ENCODE assay signal across 9 cellular contexts in the genomic region with DNA sequence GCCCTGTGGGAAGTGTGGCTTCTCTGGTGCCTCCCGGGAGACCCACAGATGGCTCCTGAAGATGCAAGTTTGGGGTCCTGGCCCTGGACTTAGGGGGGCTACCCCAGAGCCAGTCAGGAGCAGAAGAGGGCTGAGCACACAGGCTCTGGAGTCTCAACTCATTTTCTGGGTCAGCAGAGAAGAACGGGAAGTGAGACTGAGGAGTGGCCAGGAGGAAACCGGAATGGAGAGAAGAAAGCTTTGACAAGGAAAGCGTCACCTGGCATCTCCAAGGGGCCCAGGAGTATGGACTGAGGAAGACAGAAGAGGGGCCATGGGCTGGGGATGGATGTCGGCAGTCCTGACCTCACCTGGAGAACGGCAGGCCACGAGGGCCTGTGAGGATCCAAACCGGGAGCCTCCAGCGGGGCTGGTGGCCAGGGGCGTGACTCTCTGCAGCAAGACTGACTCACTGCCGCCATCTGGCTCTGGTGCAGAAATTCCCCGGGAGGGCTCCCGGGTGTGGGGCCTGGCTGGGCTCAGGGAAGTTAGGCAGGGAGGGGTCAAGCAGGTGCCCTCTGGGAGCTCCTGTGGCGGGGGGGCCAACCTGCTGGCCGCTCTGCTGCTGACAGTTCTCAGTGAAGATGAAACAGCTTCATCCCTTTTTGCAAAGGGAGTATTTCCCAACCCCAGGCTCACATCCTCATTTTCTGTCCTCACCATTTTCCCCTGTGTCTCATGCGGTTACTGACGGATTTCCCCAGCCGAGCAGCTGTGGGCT. TPM values are rescaled to one million over a fixed set of nuclear protein-coding genes. Genes with fewer than 3 reads are reported as not detected.
DNase-seq lines count a peak whose midpoint lies in the region; ATAC-seq and TF ChIP-seq lines count a peak whose summit lies in the region.
"Had no signal": no experiment of that assay in that cellular context is flagged by ENCODE, and none has a peak within 500 bp of the region (broad histone marks: within the 10 kb centered on the region; RNA-seq: fewer than 3 reads in every experiment).

No MANE protein-coding gene starts in this region.

- no peaks in the 10 kb centered on the region for H3K9me3 ChIP-seq in SK-N-SH
- H3K9me3 ChIP-seq in heart right ventricle: no peaks in the 10 kb centered on the region
- no peaks in the 10 kb centered on the region for H3K9me3 ChIP-seq in skeletal muscle tissue (ENCODE audit: control insufficient read depth in 3 of 3, low read length in 3 of 3)

- peak in 1 of 2 experiments; percentile 39; a peak in 1 of 4 replicates for TF ChIP-seq CTCF in GM23338 (conservative IDR thresholded peaks at IDR 0.05; ENCODE audit: low read depth in 2 of 2)
- TF ChIP-seq CTCF in SK-N-SH (IDR thresholded peaks at IDR 0.05): no peak
- TF ChIP-seq CTCF in heart right ventricle (IDR thresholded peaks at IDR 0.05): no peak

- no peak overlapping the region for H3K27ac ChIP-seq in GM23338 (ENCODE audit: low read depth)
- no peak overlapping the region for H3K27ac ChIP-seq in SK-N-SH (ENCODE audit: low read depth in 2 of 2, low read length in 1 of 2)
- peak overlapping the region in 7 of 10 donors; percentile 5 to 89 (median 44) for H3K27ac ChIP-seq in heart right ventricle
- peak overlapping the region; percentile 81 for H3K27ac ChIP-seq in skeletal muscle tissue (ENCODE audit: low read depth, low read length)

- H3K27ac Mint-ChIP-seq in GM23338: no peak overlapping the region

- H3K9me2 ChIP-seq in GM23338 (ENCODE audit: insufficient read depth): no peaks in the 10 kb centered on the region
- no peaks in the 10 kb centered on the region for H3K9me2 ChIP-seq in SK-N-SH

- CTCF ChIA-PET in SK-N-SH (lab: Yijun Ruan, JAX): interaction anchor here (1.5 to 2.3 kb wide), 2 partner anchors 11 to 13 kb away, joined by 4 to 8 read pairs; no protein-coding TSS in a partner anchor

- no peak for TF ChIP-seq EP300 in SK-N-SH (IDR thresholded peaks at IDR 0.05; ENCODE audit: borderline replicate concordance in 1 of 2, low read depth in 1 of 2, low read length in 1 of 2)

- peaks cover 31% of the 10 kb centered on the region for H3K9me3 Mint-ChIP-seq in GM23338

- H3F3A ChIP-seq in GM23338 (replicated peaks; ENCODE audit: low read depth) (0 out of 2 replicates have a peak, but pooled peaks cover 6% of the 10 kb centered on the region), SK-N-SH (replicated peaks; ENCODE audit: insufficient read depth) (peaks cover 5% of the 10 kb centered on the region)

- H3K79me2 ChIP-seq in GM23338 (replicated peaks; ENCODE audit: insufficient read depth) (peaks cover 3% of the 10 kb centered on the region; the same call in 1 of the 2 replicates), SK-N-SH (ENCODE audit: insufficient read depth) (peaks cover 4% of the 10 kb centered on the region)

- WGBS in SK-N-SH (ENCODE audit: low lambda C conversion rate): 87% methylated on average over 17 of the region's 18 CpGs
- 77 to 80% methylated on average over 18 of the region's 18 CpGs for WGBS in heart right ventricle, 2 donors

- H3K9ac ChIP-seq in SK-N-SH (no peak overlapping the region), skeletal muscle tissue (ENCODE audit: low read depth in 1 of 3, low read length in 3 of 3) (peak overlapping the region; percentile 5 to 62 (median 27))

- H4K20me1 ChIP-seq in GM23338 (replicated peaks; ENCODE audit: insufficient read depth) (peaks cover 5% of the 10 kb centered on the region), SK-N-SH (ENCODE audit: insufficient read depth) (no peaks in the 10 kb centered on the region)

- peaks cover 91% of the 10 kb centered on the region for H3K36me3 Mint-ChIP-seq in GM23338 (ENCODE audit: low read depth)

- ATAC-seq in GM23338: peak; percentile 63
- peak; percentile 27 to 63 (median 50) for ATAC-seq in heart right ventricle
- ATAC-seq in HG02852 (IDR thresholded peaks at IDR 0.05; ENCODE audit: unreplicated experiment): no peak

- H3K36me3 ChIP-seq in GM23338 (ENCODE audit: insufficient read depth) (peaks cover 39% of the 10 kb centered on the region), SK-N-SH (replicated peaks in 1 of 2; ENCODE audit: control insufficient read depth in 1 of 2, insufficient read depth in 2 of 2, low read length in 1 of 2) (peaks cover 26 to 55% of the 10 kb centered on the region in 2 experiments), heart right ventricle (peaks cover 0 to 88% (median 46%) of the 10 kb centered on the region in 9 donors), skeletal muscle tissue (ENCODE audit: control insufficient read depth in 3 of 3, insufficient read depth in 3 of 3, low read length in 3 of 3) (peaks cover 21 to 41% (median 21%) of the 10 kb centered on the region in 3 donors)

- no peak overlapping the region for H3K4me3 ChIP-seq in GM23338
- H3K4me3 ChIP-seq in SK-N-SH (ENCODE audit: low read depth in 2 of 2, low read length in 1 of 2): no peak overlapping the region
- peak overlapping the region in 1 of 10 donors; percentile 32 for H3K4me3 ChIP-seq in heart right ventricle
- peak overlapping the region in 2 of 3 donors; percentile 31 to 35 for H3K4me3 ChIP-seq in skeletal muscle tissue (ENCODE audit: low read length in 3 of 3)

- H3K27me3 ChIP-seq in GM23338 (ENCODE audit: insufficient read depth) (no peaks in the 10 kb centered on the region), SK-N-SH (ENCODE audit: insufficient read depth) (no peaks in the 10 kb centered on the region), heart right ventricle (no peaks in the 10 kb centered on the region), skeletal muscle tissue (ENCODE audit: control insufficient read depth in 3 of 3, insufficient read depth in 3 of 3, low read length in 3 of 3) (no peaks in the 10 kb centered on the region)

- DNase-seq in GM23338 (ENCODE audit: low spot score): peak; percentile 32
- DNase-seq in SK-N-SH: peak; percentile 44
- DNase-seq in heart right ventricle: peak; percentile 31 to 41
- DNase-seq in stimulated activated CD4-positive, alpha-beta T cell treated with anti-CD3 and anti-CD28 coated beads, Interleukin-1b, Interleukin-23, amount 100 ng/mL, for 48 hours: no peak
- DNase-seq in germinal center (ENCODE audit: low spot score): no peak
- DNase-seq in foreskin melanocyte: no peak
- DNase-seq: effector CD8-positive, alpha-beta T cell had no signal

- H3K27me3 Mint-ChIP-seq in GM23338 (ENCODE audit: insufficient read depth, low read depth, poor library complexity): peaks cover 8% of the 10 kb centered on the region

- no peak overlapping the region for H3K4me3 Mint-ChIP-seq in GM23338

- H3K4me1 ChIP-seq in GM23338 (ENCODE audit: insufficient read depth) (no peaks in the 10 kb centered on the region), SK-N-SH (ENCODE audit: control insufficient read depth in 1 of 2, insufficient read depth in 2 of 2, low read depth in 1 of 2, low read length in 1 of 2) (no peaks in the 10 kb centered on the region), heart right ventricle (peaks cover 0 to 37% (median 0%) of the 10 kb centered on the region in 9 donors), skeletal muscle tissue (ENCODE audit: control insufficient read depth in 3 of 3, insufficient read depth in 3 of 3, low read length in 3 of 3) (peaks cover 14 to 44% (median 42%) of the 10 kb centered on the region in 3 donors)

- TF ChIP-seq RAD21 in SK-N-SH (IDR thresholded peaks at IDR 0.05; ENCODE audit: low read length): no peak

- H3K4me1 Mint-ChIP-seq in GM23338: no peaks in the 10 kb centered on the region

- H2AFZ ChIP-seq in GM23338 (no peak overlapping the region), SK-N-SH (ENCODE audit: low read depth) (no peak overlapping the region)

- H3K4me2 ChIP-seq in GM23338: no peak overlapping the region
- no peak overlapping the region for H3K4me2 ChIP-seq in SK-N-SH

- intact Hi-C loops in heart right ventricle (cut with DNase I): no loop called here

- POLR2A ChIA-PET in SK-N-SH (lab: Yijun Ruan, JAX): no interaction called here

TF ChIP-seq in GM23338, 12 proteins besides CTCF, POLR2A, EP300 and RAD21 (continues in another document):
- no peak for TF ChIP-seq ZNF331 (CRISPR knock-in tag; IDR thresholded peaks at IDR 0.05; ENCODE audit: low read depth)

TF ChIP-seq in SK-N-SH, 30 proteins besides CTCF, POLR2A, EP300 and RAD21 (continues in another document):
- TF ChIP-seq RCOR1 (IDR thresholded peaks at IDR 0.05; ENCODE audit: low read length) (no peak), RFX5 (IDR thresholded peaks at IDR 0.05; ENCODE audit: low read length) (no peak), MXI1 (IDR thresholded peaks at IDR 0.05; ENCODE audit: low read depth, low read length) (no peak), EZH2phosphoT487 (IDR thresholded peaks at IDR 0.05; ENCODE audit: borderline replicate concordance, low read depth) (no peak), SIN3A (IDR thresholded peaks at IDR 0.05; ENCODE audit: borderline replicate concordance, low read depth, low read length) (no peak), GATA2 (CRISPR knock-in tag; IDR thresholded peaks at IDR 0.05) (no peak), MEF2A (IDR thresholded peaks at IDR 0.05; ENCODE audit: borderline replicate concordance, low read depth) (no peak)

RNA-seq across cellular contexts. Expression of gene DAGLB, which starts 23.6 kb away (rescaled TPM):
- 26.0 and 28.5 TPM in 2 replicates for total RNA-seq in GM23338 (2014; rRNA removed; shearing (Covaris generic))
- polyA plus RNA-seq in GM23338 (2016; fragmentation: Nextera tagmentation; extraction: Ambion mirVana) (11.1 and 13.8 TPM in 2 replicates), SK-N-SH (2012; rRNA removed) (24.1 and 27.4 TPM in 2 replicates), heart right ventricle (10 to 100 TPM in 1 of 2 donors, 1 to 10 TPM in 1; 7.3 to 12.9 TPM)
- 13.7 and 17.3 TPM in 2 replicates for polyA plus RNA-seq in SK-N-SH (2012; cell fraction: cytosol; rRNA removed)
- polyA plus RNA-seq in SK-N-SH (2012; cell fraction: nucleus; rRNA removed): 69.2 and 80.2 TPM in 2 replicates
- total RNA-seq in heart right ventricle (10 to 100 TPM in 1 of 10 donors, 1 to 10 TPM in 9; 4.8 to 10.5 (median 5.7) TPM), skeletal muscle tissue (19.3 TPM)

RNA-seq across cellular contexts. Expression of gene RAC1, which starts 49.8 kb away (rescaled TPM):
- 142 and 150 TPM in 2 replicates for total RNA-seq in GM23338 (2014; rRNA removed; shearing (Covaris generic))
- polyA plus RNA-seq in GM23338 (2016; fragmentation: Nextera tagmentation; extraction: Ambion mirVana) (844 and 859 TPM in 2 replicates), SK-N-SH (2012; rRNA removed) (454 and 460 TPM in 2 replicates), heart right ventricle (100 to 1,000 TPM; 164 to 205 TPM)
- polyA plus RNA-seq in SK-N-SH (2012; cell fraction: cytosol; rRNA removed): 552 and 601 TPM in 2 replicates
- polyA plus RNA-seq in SK-N-SH (2012; cell fraction: nucleus; rRNA removed): 212 and 275 TPM in 2 replicates
- total RNA-seq in heart right ventricle (100 to 1,000 TPM; 115 to 180 (median 137) TPM), skeletal muscle tissue (30.8 TPM)

RNA-seq across cellular contexts. Expression of gene KDELR2, which starts 59.8 kb away (rescaled TPM):
- total RNA-seq in GM23338 (2014; rRNA removed; shearing (Covaris generic)): 82.8 and 86.2 TPM in 2 replicates
- polyA plus RNA-seq in GM23338 (2016; fragmentation: Nextera tagmentation; extraction: Ambion mirVana) (86.3 and 102 TPM in 2 replicates), SK-N-SH (2012; rRNA removed) (122 and 136 TPM in 2 replicates), heart right ventricle (10 to 100 TPM; 29.3 to 92.4 TPM)
- polyA plus RNA-seq in SK-N-SH (2012; cell fraction: cytosol; rRNA removed): 151 and 153 TPM in 2 replicates
- 68.5 and 84.0 TPM in 2 replicates for polyA plus RNA-seq in SK-N-SH (2012; cell fraction: nucleus; rRNA removed)
- total RNA-seq in heart right ventricle (10 to 100 TPM; 38.8 to 78.4 (median 46.6) TPM), skeletal muscle tissue (137 TPM)

Comparison
In these comparisons a context has a peak if more than half of its experiments do, and no peak if none do; other contexts are left out.
1. DNase-seq: peak in GM23338 (single experiment), SK-N-SH (single experiment) and heart right ventricle (2 of 2); none in stimulated activated CD4-positive, alpha-beta T cell treated with anti-CD3 and anti-CD28 coated beads, Interleukin-1b, Interleukin-23, amount 100 ng/mL, for 48 hours (single experiment), germinal center (single experiment) and foreskin melanocyte (single experiment).
2. H3K27ac ChIP-seq: peak in heart right ventricle (7 of 10) and skeletal muscle tissue (single experiment); none in GM23338 (single experiment) and SK-N-SH (0 of 2).
3. H3K4me3 ChIP-seq: peak in skeletal muscle tissue (2 of 3); none in GM23338 (single experiment) and SK-N-SH (0 of 2).